Comparison of ENCODE assay signal across 8 cellular contexts in the genomic region with DNA sequence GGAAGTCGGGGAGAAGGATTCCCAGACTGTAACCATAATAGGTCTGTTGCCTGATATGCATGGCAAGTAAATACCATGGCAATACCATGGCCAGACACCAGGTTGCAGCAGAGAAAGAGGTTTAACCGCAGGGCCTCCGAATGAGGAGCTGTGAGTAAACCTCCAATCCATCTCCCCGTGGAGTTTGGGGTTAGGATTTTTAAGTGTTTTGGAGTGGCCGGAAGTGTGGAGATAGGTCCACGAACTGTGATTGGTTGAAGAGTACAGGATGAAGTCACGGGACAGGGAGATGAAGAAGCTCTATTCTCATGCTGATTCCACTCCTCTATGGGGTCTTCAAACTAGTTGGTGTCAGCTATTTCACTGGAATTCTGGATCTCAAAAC.
DNase-seq lines count a peak whose midpoint lies in the region; ATAC-seq and TF ChIP-seq lines count a peak whose summit lies in the region.

No MANE protein-coding gene starts in this region.

- no peaks in the 10 kb centered on the region for H3K9me3 ChIP-seq in neural cell (ENCODE audit: low read length)
- no peaks in the 10 kb centered on the region for H3K9me3 ChIP-seq in testis

- 17% methylated on average over 7 of the region's 7 CpGs for WGBS in testis, 2 donors

- no peaks in the 10 kb centered on the region for H3K79me2 ChIP-seq in neural cell (replicated peaks; ENCODE audit: insufficient read depth, low read length)

- no peak for TF ChIP-seq POLR2A in testis (IDR thresholded peaks at IDR 0.05)

- no peaks in the 10 kb centered on the region for H3F3A ChIP-seq in neural cell (ENCODE audit: insufficient read depth, low read length, poor library complexity, severe bottlenecking)

- no peak overlapping the region for H3K9ac ChIP-seq in neural cell (ENCODE audit: low read length)

- no peak for TF ChIP-seq EP300 in neural cell (conservative IDR thresholded peaks at IDR 0.05; ENCODE audit: poor library complexity, severe bottlenecking)

- TF ChIP-seq RAD21 in neural cell (conservative IDR thresholded peaks at IDR 0.05) = peak; percentile 50

- H4K20me1 ChIP-seq in neural cell (ENCODE audit: insufficient read depth) = no peaks in the 10 kb centered on the region

- no peak overlapping the region for H2AFZ ChIP-seq in neural cell (ENCODE audit: low read depth, low read length)

- H3K4me2 ChIP-seq in neural cell (ENCODE audit: low read length) = no peak overlapping the region

- TF ChIP-seq CTCF in neural cell (IDR thresholded peaks at IDR 0.05; ENCODE audit: poor library complexity, severe bottlenecking) (peak; percentile 52), testis (IDR thresholded peaks at IDR 0.05) (peak; percentile 71 to 90 (median 81))

- intact Hi-C loops in testis (cut with DNase I; ENCODE audit: low total_unique reads) = loop anchor here (10.0 kb wide), 2 partner anchors 103 to 193 kb away; no protein-coding TSS in a partner anchor

- no peaks in the 10 kb centered on the region for H3K4me1 ChIP-seq in testis

- DNase-seq in DMS153 treated with DMSO at 0.1 percent for 48 hours (lab: John Stamatoyannopoulos, UW; ENCODE audit: unreplicated experiment) (peak; percentile 37), NCI-H526 treated with DMSO at 0.1 percent for 48 hours (lab: John Stamatoyannopoulos, UW) (peak; percentile 49), fibroblast of gingiva (ENCODE audit: low read depth) (peak; percentile 40), testis (peak; percentile 90)
- peak; percentile 60 for DNase-seq in activated CD8-positive, alpha-beta memory T cell treated with anti-CD3 and anti-CD28 coated beads, Interleukin-2, amount 50 U/mL, for 48 hours

- H3K4me3 ChIP-seq in neural cell (ENCODE audit: low read length) (no peak overlapping the region), testis (no peak overlapping the region)

- H3K27me3 ChIP-seq in neural cell (ENCODE audit: insufficient read depth, low read depth, low read length) = no peaks in the 10 kb centered on the region
- no peaks in the 10 kb centered on the region for H3K27me3 ChIP-seq in testis

- H3K27ac ChIP-seq in neural cell (ENCODE audit: low read length) (no peak overlapping the region), testis (no peak overlapping the region)

- H3K9me2 ChIP-seq in neural cell (ENCODE audit: insufficient read depth, low read length) = no peaks in the 10 kb centered on the region

- ATAC-seq in GM19463 (IDR thresholded peaks at IDR 0.05; ENCODE audit: unreplicated experiment) (peak; percentile 84), HG03460 (IDR thresholded peaks at IDR 0.05; ENCODE audit: unreplicated experiment) (peak; percentile 75)

- H3K36me3 ChIP-seq in neural cell (ENCODE audit: insufficient read depth, low read length) (no peaks in the 10 kb centered on the region), testis (ENCODE audit: low read depth, missing control alignments) (no peaks in the 10 kb centered on the region)

TF ChIP-seq in neural cell, 6 proteins besides CTCF, POLR2A, EP300 and RAD21:
- TF ChIP-seq SMC3 (conservative IDR thresholded peaks at IDR 0.05; ENCODE audit: poor library complexity) = peak; percentile 48
- TF ChIP-seq MXI1 (conservative IDR thresholded peaks at IDR 0.05; ENCODE audit: poor library complexity, severe bottlenecking) = no peak
TF ChIP-seq in neural cell: peak in this region for 1.

Comparison
In these comparisons a context has a peak if more than half of its experiments do, and no peak if none do; other contexts are left out.
1. DNase-seq: peak in every context shown above with its lines; median percentile 90 in testis; 60 in activated CD8-positive, alpha-beta memory T cell treated with anti-CD3 and anti-CD28 coated beads, Interleukin-2, amount 50 U/mL, for 48 hours; 49 in NCI-H526 treated with DMSO at 0.1 percent for 48 hours; 40 in fibroblast of gingiva; 37 in DMS153 treated with DMSO at 0.1 percent for 48 hours.